7 cellular contexts compared by ENCODE assay signal in genomic region chr16:89557230-89557935, GRCh38. TPM values are rescaled to one million over a fixed set of nuclear protein-coding genes. Genes with fewer than 3 reads are reported as not detected.
DNase-seq lines count a peak whose midpoint lies in the region; ATAC-seq, FAIRE-seq and TF ChIP-seq lines count a peak whose summit lies in the region.

No MANE protein-coding gene starts in this region.

- H2AFZ ChIP-seq in mammary epithelial cell (ENCODE audit: low read depth, low read length) (no peak overlapping the region), keratinocyte (ENCODE audit: control insufficient read depth, low read length) (no peak overlapping the region)

- H3K79me2 ChIP-seq in mammary epithelial cell (ENCODE audit: insufficient read depth, low read length) (peaks cover 19% of the 10 kb centered on the region), keratinocyte (ENCODE audit: control insufficient read depth, insufficient read depth, low read length) (peaks cover 19% of the 10 kb centered on the region)

- CTCF ChIA-PET in activated B cell treated with CpG ODN at 0.5 μM for 24 hours (lab: Charles Lee) (interaction anchor here (0.6 to 1.8 kb wide), 7 partner anchors 9 to 317 kb away, joined by 3 to 4 read pairs (median 3); no protein-coding TSS in a partner anchor), mammary epithelial cell (lab: Charles Lee; ENCODE audit: low non-redundant PET) (interaction anchor here (0.8 to 1.0 kb wide), 2 partner anchors 43 to 48 kb away, joined by 4 to 5 read pairs; no protein-coding TSS in a partner anchor)

- intact Hi-C loops in activated B cell treated with CpG ODN at 0.5 μM for 24 hours (cut with micrococcal nuclease) (loop anchor here (1.0 to 5.0 kb wide), 3 partner anchors 23 to 240 kb away; no protein-coding TSS in a partner anchor), mammary epithelial cell (cut with micrococcal nuclease) (loop anchor here (5.0 kb wide), 1 partner anchor 225 kb away; no protein-coding TSS in a partner anchor)

- no peak overlapping the region for H3K4me2 ChIP-seq in mammary epithelial cell (ENCODE audit: insufficient read depth, low read depth, low read length)
- H3K4me2 ChIP-seq in keratinocyte (ENCODE audit: control insufficient read depth, extremely low read depth, insufficient read depth, low read depth, low read length), result no peak overlapping the region

- H3K4me3 ChIP-seq in mammary epithelial cell (replicated peaks in 1 of 3; ENCODE audit: insufficient read depth in 1 of 3, low read depth in 2 of 3, low read length in 3 of 3) (no peak overlapping the region), keratinocyte (ENCODE audit: control insufficient read depth in 2 of 3, extremely low read depth in 1 of 3, insufficient read depth in 2 of 3, low read depth in 1 of 3, low read length in 3 of 3) (no peak overlapping the region)

- H3K36me3 ChIP-seq in mammary epithelial cell (ENCODE audit: insufficient read depth, low read length) (peaks cover 23% of the 10 kb centered on the region), keratinocyte (ENCODE audit: control insufficient read depth in 2 of 2, extremely low read depth in 1 of 2, insufficient read depth in 2 of 2, low read length in 2 of 2) (peaks cover 28 to 30% of the 10 kb centered on the region in 2 experiments)

- in situ Hi-C loops in mammary epithelial cell (cut with MboI; ENCODE audit: low sequenced_read_pairs in 2 of 2), result no loop called here

- H3K27me3 Mint-ChIP-seq in activated B cell treated with CpG ODN at 0.5 μM for 24 hours, result no peaks in the 10 kb centered on the region

- H3K4me1 Mint-ChIP-seq in activated B cell treated with CpG ODN at 0.5 μM for 24 hours, result peaks cover 17% of the 10 kb centered on the region

- no peaks in the 10 kb centered on the region for H4K20me1 ChIP-seq in mammary epithelial cell (ENCODE audit: insufficient read depth, low read length)
- peaks cover 9% of the 10 kb centered on the region for H4K20me1 ChIP-seq in keratinocyte (ENCODE audit: control insufficient read depth, extremely low read depth, insufficient read depth, low read length)

- peaks cover 12% of the 10 kb centered on the region for H3K4me1 ChIP-seq in mammary epithelial cell (ENCODE audit: insufficient read depth, low read length)
- peaks cover 16% of the 10 kb centered on the region for H3K4me1 ChIP-seq in keratinocyte (ENCODE audit: control insufficient read depth, extremely low read depth, insufficient read depth, low read length)

- H3K9me3 Mint-ChIP-seq in activated B cell treated with CpG ODN at 0.5 μM for 24 hours, result no peaks in the 10 kb centered on the region

- no peak for TF ChIP-seq CTCF in activated B cell treated with CpG ODN at 0.5 μM for 24 hours (IDR thresholded peaks at IDR 0.05)
- TF ChIP-seq CTCF in mammary epithelial cell (conservative IDR thresholded peaks at IDR 0.05 in 1 of 2, IDR thresholded peaks at IDR 0.05 in 1 of 2; ENCODE audit: extremely low read depth in 1 of 2, insufficient read depth in 1 of 2, low read depth in 1 of 2, low read length in 2 of 2), result peak; percentile 79 to 90
- TF ChIP-seq CTCF in keratinocyte (optimal IDR thresholded peaks at IDR 0.05 in 1 of 3, IDR thresholded peaks at IDR 0.05 in 1 of 3, conservative IDR thresholded peaks at IDR 0.05 in 1 of 3; ENCODE audit: extremely low read depth in 1 of 3, insufficient read depth in 2 of 3, low read length in 3 of 3), result peak; percentile 86 to 90 (median 87)

- peak overlapping the region; percentile 61 for H3K4me3 Mint-ChIP-seq in activated B cell treated with CpG ODN at 0.5 μM for 24 hours

- H3K27ac ChIP-seq in mammary epithelial cell (ENCODE audit: insufficient read depth, low read depth, low read length) (no peak overlapping the region), keratinocyte (ENCODE audit: control insufficient read depth, insufficient read depth, low read length) (no peak overlapping the region)

- H3K9me3 ChIP-seq in mammary epithelial cell (replicated peaks; ENCODE audit: insufficient read depth, low read length) (no peaks in the 10 kb centered on the region), keratinocyte (ENCODE audit: control insufficient read depth, low read depth, low read length) (no peaks in the 10 kb centered on the region)

- dilution Hi-C loops in mammary epithelial cell (cut with HindIII; ENCODE audit: low sequenced_read_pairs), result no loop called here
- dilution Hi-C loops in keratinocyte (cut with MboI; ENCODE audit: extremely low pct_ligation_motif_present, low sequenced_read_pairs), result no loop called here

- peak; percentile 51 for FAIRE-seq in keratinocyte (lab: Jason Lieb, UNC)

- DNase-seq in GF-D8 (lab: John Stamatoyannopoulos, UW) (peak; percentile 16), LHCN-M2 (ENCODE audit: low read depth) (peak; percentile 70), activated B cell treated with CpG ODN at 0.5 μM for 24 hours (peak; percentile 59), mammary epithelial cell (peak; percentile 56), keratinocyte (ENCODE audit: low read depth, low spot score) (no peak)
- DNase-seq in stimulated activated CD4-positive, alpha-beta T cell treated with anti-CD3 and anti-CD28 coated beads, Interleukin-1b, Interleukin-23, amount 100 ng/mL, for 24 hours (ENCODE audit: low read depth in 4 of 4, low spot score in 1 of 4), result peak; percentile 73 to 81 (median 74)

- H3K9ac ChIP-seq in mammary epithelial cell (ENCODE audit: insufficient read depth, low read length) (no peak overlapping the region), keratinocyte (ENCODE audit: control insufficient read depth, extremely low read depth, insufficient read depth, low read length) (no peak overlapping the region)

- H3K9me1 ChIP-seq in keratinocyte (ENCODE audit: control insufficient read depth, extremely low read depth, insufficient read depth, low read length), result peaks cover under 1% of the 10 kb centered on the region

- POLR2A ChIA-PET in activated B cell treated with CpG ODN at 0.5 μM for 24 hours (lab: Charles Lee), result interaction anchor here (1.0 to 1.4 kb wide), 2 partner anchors 15 to 69 kb away, joined by 3 to 6 read pairs; no protein-coding TSS in a partner anchor

- no peaks in the 10 kb centered on the region for H3K27me3 ChIP-seq in mammary epithelial cell (ENCODE audit: insufficient read depth, low read length)
- no peaks in the 10 kb centered on the region for H3K27me3 ChIP-seq in keratinocyte (ENCODE audit: control insufficient read depth, extremely low read depth, insufficient read depth, low read length)

- ATAC-seq in activated B cell treated with CpG ODN at 0.5 μM for 24 hours (ENCODE audit: low read depth), result peak; percentile 28
- ATAC-seq in HG03520 (IDR thresholded peaks at IDR 0.05; ENCODE audit: unreplicated experiment), result no peak

- WGBS in mammary epithelial cell (ENCODE audit: low coverage, missing lambda C conversion rate), result 55% methylated on average over 13 of the region's 17 CpGs

- H3K36me3 Mint-ChIP-seq in activated B cell treated with CpG ODN at 0.5 μM for 24 hours (ENCODE audit: low read depth), result peaks cover 55% of the 10 kb centered on the region

- no TSS peak for BruUV-seq in mammary epithelial cell (replicated peaks; lab: Mats Ljungman, UMichigan)

- H3K27ac Mint-ChIP-seq in activated B cell treated with CpG ODN at 0.5 μM for 24 hours, result peak overlapping the region; percentile 21

RNA-seq across cellular contexts. Expression of gene RPL13, which starts 3.1 kb away (rescaled TPM):
- total RNA-seq in LHCN-M2 (2014; rRNA removed) (4,987 and 9,010 TPM in 2 replicates), activated B cell treated with CpG ODN at 0.5 μM for 24 hours (3,566 and 4,063 TPM in 2 replicates), mammary epithelial cell (1,000 to 10,000 TPM; 1,876 to 2,450 TPM)
- polyA plus RNA-seq in LHCN-M2 (2012), result 3,014 TPM
- polyA plus RNA-seq in mammary epithelial cell (2,937 TPM), keratinocyte (1,741 to 3,736 TPM (median 2,095 TPM) in 3 replicates)
- polyA minus RNA-seq in mammary epithelial cell (730 TPM), keratinocyte (563 to 886 TPM (median 708 TPM) in 3 replicates)
- polyA plus RNA-seq in keratinocyte (2011; ENCODE audit: low read depth), result 556 TPM
- 1,111 and 3,827 TPM in 2 replicates for polyA plus RNA-seq in keratinocyte (2011; cell fraction: cytosol; rRNA removed)
- polyA plus RNA-seq in keratinocyte (2011; cell fraction: nucleus; rRNA removed), result 583 and 788 TPM in 2 replicates
- polyA plus RNA-seq in keratinocyte (2012; ENCODE audit: low replicate concordance), result 2,804 and 3,239 TPM in 2 replicates
- 5,316 TPM for polyA minus RNA-seq in keratinocyte (2011; cell fraction: cytosol; rRNA and poly(A)+ RNA removed)
- 452 and 678 TPM in 2 replicates for polyA minus RNA-seq in keratinocyte (2011; cell fraction: nucleus; rRNA and poly(A)+ RNA removed)

RNA-seq across cellular contexts. Expression of gene CPNE7, which starts 18.2 kb away (rescaled TPM):
- 119 and 147 TPM in 2 replicates for total RNA-seq in LHCN-M2 (2014; rRNA removed)
- 44.6 TPM for polyA plus RNA-seq in LHCN-M2 (2012)
- total RNA-seq in activated B cell treated with CpG ODN at 0.5 μM for 24 hours, result 2.0 and 2.7 TPM in 2 replicates
- 1 to 10 TPM in 1 of 2 donors, not detected in 1; 2.1 TPM for total RNA-seq in mammary epithelial cell
- polyA plus RNA-seq in mammary epithelial cell, result 1.2 TPM
- polyA minus RNA-seq in mammary epithelial cell, result 18.1 TPM
- 6.2 to 12.4 TPM (median 9.1 TPM) in 3 replicates for polyA plus RNA-seq in keratinocyte
- polyA plus RNA-seq in keratinocyte (2011; ENCODE audit: low read depth), result 22.3 TPM
- 1.8 and 3.4 TPM in 2 replicates for polyA plus RNA-seq in keratinocyte (2011; cell fraction: cytosol; rRNA removed)
- polyA plus RNA-seq in keratinocyte (2011; cell fraction: nucleus; rRNA removed), result 124 and 133 TPM in 2 replicates
- polyA plus RNA-seq in keratinocyte (2012; ENCODE audit: low replicate concordance), result 3.5 and 8.3 TPM in 2 replicates
- polyA minus RNA-seq in keratinocyte, result 2.6 to 4.3 TPM (median 3.0 TPM) in 3 replicates
- 6.7 TPM for polyA minus RNA-seq in keratinocyte (2011; cell fraction: cytosol; rRNA and poly(A)+ RNA removed)
- 12.8 and 13.6 TPM in 2 replicates for polyA minus RNA-seq in keratinocyte (2011; cell fraction: nucleus; rRNA and poly(A)+ RNA removed)

RNA-seq across cellular contexts. Expression of gene SPG7, which starts 49.2 kb away (rescaled TPM):
- total RNA-seq in LHCN-M2 (2014; rRNA removed) (195 and 211 TPM in 2 replicates), activated B cell treated with CpG ODN at 0.5 μM for 24 hours (84.7 and 102 TPM in 2 replicates), mammary epithelial cell (100 to 1,000 TPM in 1 of 2 donors, 10 to 100 TPM in 1; 91.9 to 102 TPM)
- 53.9 TPM for polyA plus RNA-seq in LHCN-M2 (2012)
- polyA plus RNA-seq in mammary epithelial cell (49.6 TPM), keratinocyte (43.8 to 59.4 TPM (median 45.2 TPM) in 3 replicates)
- polyA minus RNA-seq in mammary epithelial cell (86.2 TPM), keratinocyte (51.9 to 68.9 TPM (median 66.4 TPM) in 3 replicates)
- 61.3 TPM for polyA plus RNA-seq in keratinocyte (2011; ENCODE audit: low read depth)
- 25.8 and 33.9 TPM in 2 replicates for polyA plus RNA-seq in keratinocyte (2011; cell fraction: cytosol; rRNA removed)
- 196 and 220 TPM in 2 replicates for polyA plus RNA-seq in keratinocyte (2011; cell fraction: nucleus; rRNA removed)
- polyA plus RNA-seq in keratinocyte (2012; ENCODE audit: low replicate concordance), result 44.4 and 56.1 TPM in 2 replicates
- polyA minus RNA-seq in keratinocyte (2011; cell fraction: cytosol; rRNA and poly(A)+ RNA removed), result 54.3 TPM
- 133 and 141 TPM in 2 replicates for polyA minus RNA-seq in keratinocyte (2011; cell fraction: nucleus; rRNA and poly(A)+ RNA removed)

RNA-seq across cellular contexts. Expression of gene DPEP1, which starts 56.1 kb away (rescaled TPM):
- 0.46 TPM in 1 of 2 replicates, not detected in the other for total RNA-seq in LHCN-M2 (2014; rRNA removed)
- polyA plus RNA-seq in LHCN-M2 (2012), result not detected
- total RNA-seq in activated B cell treated with CpG ODN at 0.5 μM for 24 hours, result not detected in 2 replicates
- total RNA-seq in mammary epithelial cell, result not detected
- not detected for polyA plus RNA-seq in mammary epithelial cell
- not detected for polyA minus RNA-seq in mammary epithelial cell
- 0.09 to 0.13 TPM in 2 of 3 replicates, not detected in the other for polyA plus RNA-seq in keratinocyte
- not detected for polyA plus RNA-seq in keratinocyte (2011; ENCODE audit: low read depth)
- not detected in 2 replicates for polyA plus RNA-seq in keratinocyte (2011; cell fraction: cytosol; rRNA removed)
- not detected in 2 replicates for polyA plus RNA-seq in keratinocyte (2011; cell fraction: nucleus; rRNA removed)
- polyA plus RNA-seq in keratinocyte (2012; ENCODE audit: low replicate concordance), result not detected in 2 replicates
- polyA minus RNA-seq in keratinocyte, result not detected in 3 replicates
- polyA minus RNA-seq in keratinocyte (2011; cell fraction: cytosol; rRNA and poly(A)+ RNA removed), result not detected
- polyA minus RNA-seq in keratinocyte (2011; cell fraction: nucleus; rRNA and poly(A)+ RNA removed), result not detected in 2 replicates

Comparison
In these comparisons a context has a peak if more than half of its experiments do, and no peak if none do; other contexts are left out.
1. RNA of gene CPNE7, which starts 18.2 kb away (total RNA-seq): 119 to 147 TPM in LHCN-M2; 2.1 TPM in mammary epithelial cell and 2.0 to 2.7 TPM in activated B cell treated with CpG ODN at 0.5 μM for 24 hours; every median in the first group is over 10 times any median in the second.